ENCODE assay signal across 11 cellular contexts in genomic region chr17:77464988-77465357, GRCh38.
DNase-seq lines count a peak whose midpoint lies in the region; ATAC-seq and TF ChIP-seq lines count a peak whose summit lies in the region.
"Had no signal": no experiment of that assay in that cellular context is flagged by ENCODE, and none has a peak within 500 bp of the region (broad histone marks: within the 10 kb centered on the region; RNA-seq: fewer than 3 reads in every experiment).

No MANE protein-coding gene starts in this region.

- H3K36me3 ChIP-seq in effector memory CD4-positive, alpha-beta T cell (ENCODE audit: control insufficient read depth, insufficient read depth, low read length) = peaks cover 24% of the 10 kb centered on the region
- H3K36me3 ChIP-seq in osteoblast (ENCODE audit: insufficient read depth, low read length) = peaks cover 20% of the 10 kb centered on the region

- ATAC-seq in omental fat pad (ENCODE audit: low FRiP score) = no peak

- peaks cover 92% of the 10 kb centered on the region for H3K79me2 ChIP-seq in osteoblast (ENCODE audit: insufficient read depth, low read length)

- no peak overlapping the region for H2AFZ ChIP-seq in osteoblast (ENCODE audit: low read length)

- no peak overlapping the region for H3K4me2 ChIP-seq in osteoblast (ENCODE audit: insufficient read depth, low read length)

- TF ChIP-seq CTCF in GM12864 (IDR thresholded peaks at IDR 0.05; ENCODE audit: low read depth, low read length, missing control alignments) (no peak), NB4 (IDR thresholded peaks at IDR 0.05; ENCODE audit: low read depth, low read length) (no peak), osteoblast (IDR thresholded peaks at IDR 0.05; ENCODE audit: extremely low read depth, low read depth, low read length) (no peak), omental fat pad (IDR thresholded peaks at IDR 0.05) (no peak), GM13976 (IDR thresholded peaks at IDR 0.05; ENCODE audit: borderline replicate concordance, control extremely low read depth, extremely low read depth, insufficient read depth, missing control alignments) (no peak)

- H3K27me3 ChIP-seq in effector memory CD4-positive, alpha-beta T cell (replicated peaks; ENCODE audit: control insufficient read depth, insufficient read depth, low read length, poor library complexity, severe bottlenecking) = no peaks in the 10 kb centered on the region
- no peaks in the 10 kb centered on the region for H3K27me3 ChIP-seq in osteoblast (ENCODE audit: insufficient read depth, low read length)
- H3K27me3 ChIP-seq: body of pancreas had no signal

- H3K9me3 ChIP-seq in effector memory CD4-positive, alpha-beta T cell (ENCODE audit: control insufficient read depth, low read length) = no peaks in the 10 kb centered on the region
- no peaks in the 10 kb centered on the region for H3K9me3 ChIP-seq in osteoblast (ENCODE audit: low read depth, low read length)
- H3K9me3 ChIP-seq: body of pancreas, psoas muscle had no signal

- H3K27ac ChIP-seq in effector memory CD4-positive, alpha-beta T cell (ENCODE audit: insufficient read depth, low read length, poor library complexity, severe bottlenecking) = peak overlapping the region; percentile 40
- H3K27ac ChIP-seq in osteoblast (ENCODE audit: low read depth, low read length) = peak overlapping the region; percentile 63
- H3K27ac ChIP-seq: psoas muscle had no signal

- TF ChIP-seq POLR2A in NB4 (IDR thresholded peaks at IDR 0.05; ENCODE audit: extremely low read depth, insufficient read length) = no peak

- no peak for DNase-seq in GM12864 (ENCODE audit: low read depth)
- DNase-seq in NB4 (ENCODE audit: low read depth) = no peak
- DNase-seq in effector memory CD4-positive, alpha-beta T cell = no peak
- peak; percentile 32 for DNase-seq in osteoblast (ENCODE audit: insufficient read length, low spot score, missing footprints)
- DNase-seq in omental fat pad (ENCODE audit: low spot score) = no peak
- no peak for DNase-seq in globus pallidus (ENCODE audit: low spot score)
- no peak for DNase-seq in GM13976 (ENCODE audit: low spot score)
- no peak for DNase-seq in cerebellum (ENCODE audit: low spot score)
- DNase-seq: NCI-H2081 treated with DMSO at 0.1 percent for 48 hours had no signal

- peaks cover 80% of the 10 kb centered on the region for H4K20me1 ChIP-seq in osteoblast (ENCODE audit: insufficient read depth, low read length)

- in situ Hi-C loops in GM13976 (cut with MboI; ENCODE audit: low sequenced_read_pairs, unreplicated experiment) = no loop called here

- peaks cover 86% of the 10 kb centered on the region for H3K4me1 ChIP-seq in effector memory CD4-positive, alpha-beta T cell (ENCODE audit: control insufficient read depth, insufficient read depth, low read length, poor library complexity, severe bottlenecking)
- H3K4me1 ChIP-seq in osteoblast (ENCODE audit: insufficient read depth, low read length) = peaks cover 22% of the 10 kb centered on the region

- peak overlapping the region; percentile 3; the same call in 1 of the 2 replicates for H3K4me3 ChIP-seq in GM12864 (ENCODE audit: low read depth, low read length)
- H3K4me3 ChIP-seq in NB4 (ENCODE audit: low read depth, low read length) = peak overlapping the region; percentile 28
- H3K4me3 ChIP-seq in effector memory CD4-positive, alpha-beta T cell (ENCODE audit: insufficient read depth, low read depth, low read length, poor library complexity, severe bottlenecking) = peak overlapping the region; percentile 27
- no peak overlapping the region for H3K4me3 ChIP-seq in osteoblast (ENCODE audit: insufficient read depth, low read length)
- H3K4me3 ChIP-seq: body of pancreas, psoas muscle had no signal
